1 cellular context compared by ENCODE assay signal in genomic region chr9:114348906-114349482, GRCh38.
TF ChIP-seq lines count a peak whose summit lies in the region.

No MANE protein-coding gene starts in this region.

TF ChIP-seq in GM12878, 131 proteins besides CTCF, POLR2A, EP300 and RAD21 (continued from another document and continues in another):
- TF ChIP-seq USF1 (IDR thresholded peaks at IDR 0.05; ENCODE audit: borderline replicate concordance, extremely low read length, insufficient read depth, low read depth, low read length) (peak; percentile 12), HDAC6 (IDR thresholded peaks at IDR 0.05; ENCODE audit: unreplicated experiment) (no peak), FOS (IDR thresholded peaks at IDR 0.05; ENCODE audit: borderline replicate concordance, extremely low read depth, insufficient read length) (no peak), IRF5 (IDR thresholded peaks at IDR 0.05; ENCODE audit: borderline replicate concordance) (no peak), RFX5 (IDR thresholded peaks at IDR 0.05; ENCODE audit: low read depth, low read length) (no peak), CBX3 (IDR thresholded peaks at IDR 0.05; ENCODE audit: borderline replicate concordance, low read depth) (no peak), KAT2A (conservative IDR thresholded peaks at IDR 0.05; ENCODE audit: control insufficient read depth, low read depth, low read length) (no peak), ZBTB4 (CRISPR knock-in tag; IDR thresholded peaks at IDR 0.05) (no peak), ELK1 (IDR thresholded peaks at IDR 0.05; ENCODE audit: low read depth, low read length) (no peak), EGR1 (IDR thresholded peaks at IDR 0.05; ENCODE audit: borderline replicate concordance in 1 of 2, low read depth in 2 of 2, low read length in 2 of 2) (peak in 1 of 2 experiments; percentile 76; a peak in 2 of 3 replicates), SMAD5 (IDR thresholded peaks at IDR 0.05; ENCODE audit: low read depth) (no peak), ZNF24 (IDR thresholded peaks at IDR 0.05) (no peak), GATAD2B (conservative IDR thresholded peaks at IDR 0.05; ENCODE audit: low read depth) (peak; percentile 74), HSF1 (IDR thresholded peaks at IDR 0.05; ENCODE audit: low read depth, low read length) (no peak), ZNF274 (IDR thresholded peaks at IDR 0.05; ENCODE audit: insufficient read depth, insufficient read length) (no peak), HCFC1 (IDR thresholded peaks at IDR 0.05; ENCODE audit: low read length) (no peak), ZBTB40 (IDR thresholded peaks at IDR 0.05; ENCODE audit: borderline replicate concordance) (no peak), CBFB (IDR thresholded peaks at IDR 0.05; ENCODE audit: low read depth) (peak; percentile 60; the same call in 1 of the 2 replicates), MXI1 (IDR thresholded peaks at IDR 0.05; ENCODE audit: low read depth, low read length) (peak; percentile 89), CEBPB (IDR thresholded peaks at IDR 0.05; ENCODE audit: borderline replicate concordance in 1 of 2, low read depth in 2 of 2, low read length in 2 of 2) (no peak), ZBED1 (IDR thresholded peaks at IDR 0.05; ENCODE audit: borderline replicate concordance) (no peak), NKRF (conservative IDR thresholded peaks at IDR 0.05) (no peak), SREBF1 (IDR thresholded peaks at IDR 0.05; ENCODE audit: low read length) (no peak; the same call in 1 of the 2 replicates), SMC3 (IDR thresholded peaks at IDR 0.05; ENCODE audit: borderline replicate concordance, low read length) (0 out of 2 replicates have a peak, but pooled peaks have one; percentile 5), TAF1 (IDR thresholded peaks at IDR 0.05; ENCODE audit: borderline replicate concordance, low read depth, low read length) (no peak), RCOR1 (conservative IDR thresholded peaks at IDR 0.05; ENCODE audit: low read depth, low read length) (no peak), WRNIP1 (IDR thresholded peaks at IDR 0.05; ENCODE audit: borderline replicate concordance, low read depth, low read length) (peak; percentile 88; the same call in 1 of the 2 replicates), ZZZ3 (IDR thresholded peaks at IDR 0.05; ENCODE audit: control insufficient read depth, insufficient read length, low read depth) (no peak), TBL1XR1 (IDR thresholded peaks at IDR 0.05; ENCODE audit: low read depth, low read length) (no peak), TCF3 (IDR thresholded peaks at IDR 0.05; ENCODE audit: borderline replicate concordance, insufficient read depth, low read depth, low read length) (no peak), YBX1 (IDR thresholded peaks at IDR 0.05) (no peak), CREM (IDR thresholded peaks at IDR 0.05; ENCODE audit: low read depth) (no peak), PAX5 (IDR thresholded peaks at IDR 0.05; ENCODE audit: borderline replicate concordance, low read depth, low read length) (peak; percentile 80; the same call in 1 of the 2 replicates), ZBTB33 (IDR thresholded peaks at IDR 0.05) (no peak), SREBF2 (IDR thresholded peaks at IDR 0.05; ENCODE audit: low read length) (no peak), SMAD1 (IDR thresholded peaks at IDR 0.05; ENCODE audit: low read depth, partially characterized antibody) (no peak), SKIL (IDR thresholded peaks at IDR 0.05; ENCODE audit: low read depth, poor library complexity, severe bottlenecking) (peak; percentile 55), ETV6 (conservative IDR thresholded peaks at IDR 0.05 in 1 of 2, IDR thresholded peaks at IDR 0.05 in 1 of 2; ENCODE audit: borderline replicate concordance in 1 of 2, low read depth in 1 of 2) (no peak), CBX5 (IDR thresholded peaks at IDR 0.05; ENCODE audit: low read depth) (no peak), IKZF2 (IDR thresholded peaks at IDR 0.05) (peak; percentile 62 to 70; a peak in 2 of 4 replicates), PBX3 (IDR thresholded peaks at IDR 0.05; ENCODE audit: insufficient replicate concordance, low read depth, low read length) (peak; percentile 82)
